Comparison of ENCODE assay signal across 1 cellular context in the genomic region with DNA sequence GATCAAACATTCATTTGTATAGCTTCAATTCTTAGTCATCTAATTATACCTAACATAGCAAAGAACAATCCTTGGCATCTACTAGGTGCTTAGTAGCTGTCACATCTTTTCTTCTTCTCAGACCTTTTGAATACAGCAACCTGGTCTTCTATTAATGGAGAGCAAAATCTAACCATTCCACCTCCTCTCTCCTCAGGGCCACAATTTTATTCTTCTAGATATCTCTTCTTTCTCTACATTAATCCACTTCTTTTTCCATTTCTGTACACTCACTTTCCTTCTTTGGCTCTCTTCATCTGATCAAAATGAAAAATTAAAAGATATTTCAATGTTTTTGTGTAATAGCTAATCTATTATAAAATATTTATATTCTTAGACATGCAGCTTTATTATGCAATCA.
TF ChIP-seq lines count a peak whose summit lies in the region.

No MANE protein-coding gene starts in this region.

TF ChIP-seq in GM23338, 12 proteins besides CTCF, POLR2A, EP300 and RAD21 (continued from another document):
- TF ChIP-seq STAT1 (IDR thresholded peaks at IDR 0.05; ENCODE audit: unreplicated experiment) = no peak
- no peak for TF ChIP-seq NANOG (IDR thresholded peaks at IDR 0.05; ENCODE audit: borderline replicate concordance)
- TF ChIP-seq EZH2phosphoT487 (IDR thresholded peaks at IDR 0.05; ENCODE audit: unreplicated experiment) = no peak
- TF ChIP-seq, protein P1, sequence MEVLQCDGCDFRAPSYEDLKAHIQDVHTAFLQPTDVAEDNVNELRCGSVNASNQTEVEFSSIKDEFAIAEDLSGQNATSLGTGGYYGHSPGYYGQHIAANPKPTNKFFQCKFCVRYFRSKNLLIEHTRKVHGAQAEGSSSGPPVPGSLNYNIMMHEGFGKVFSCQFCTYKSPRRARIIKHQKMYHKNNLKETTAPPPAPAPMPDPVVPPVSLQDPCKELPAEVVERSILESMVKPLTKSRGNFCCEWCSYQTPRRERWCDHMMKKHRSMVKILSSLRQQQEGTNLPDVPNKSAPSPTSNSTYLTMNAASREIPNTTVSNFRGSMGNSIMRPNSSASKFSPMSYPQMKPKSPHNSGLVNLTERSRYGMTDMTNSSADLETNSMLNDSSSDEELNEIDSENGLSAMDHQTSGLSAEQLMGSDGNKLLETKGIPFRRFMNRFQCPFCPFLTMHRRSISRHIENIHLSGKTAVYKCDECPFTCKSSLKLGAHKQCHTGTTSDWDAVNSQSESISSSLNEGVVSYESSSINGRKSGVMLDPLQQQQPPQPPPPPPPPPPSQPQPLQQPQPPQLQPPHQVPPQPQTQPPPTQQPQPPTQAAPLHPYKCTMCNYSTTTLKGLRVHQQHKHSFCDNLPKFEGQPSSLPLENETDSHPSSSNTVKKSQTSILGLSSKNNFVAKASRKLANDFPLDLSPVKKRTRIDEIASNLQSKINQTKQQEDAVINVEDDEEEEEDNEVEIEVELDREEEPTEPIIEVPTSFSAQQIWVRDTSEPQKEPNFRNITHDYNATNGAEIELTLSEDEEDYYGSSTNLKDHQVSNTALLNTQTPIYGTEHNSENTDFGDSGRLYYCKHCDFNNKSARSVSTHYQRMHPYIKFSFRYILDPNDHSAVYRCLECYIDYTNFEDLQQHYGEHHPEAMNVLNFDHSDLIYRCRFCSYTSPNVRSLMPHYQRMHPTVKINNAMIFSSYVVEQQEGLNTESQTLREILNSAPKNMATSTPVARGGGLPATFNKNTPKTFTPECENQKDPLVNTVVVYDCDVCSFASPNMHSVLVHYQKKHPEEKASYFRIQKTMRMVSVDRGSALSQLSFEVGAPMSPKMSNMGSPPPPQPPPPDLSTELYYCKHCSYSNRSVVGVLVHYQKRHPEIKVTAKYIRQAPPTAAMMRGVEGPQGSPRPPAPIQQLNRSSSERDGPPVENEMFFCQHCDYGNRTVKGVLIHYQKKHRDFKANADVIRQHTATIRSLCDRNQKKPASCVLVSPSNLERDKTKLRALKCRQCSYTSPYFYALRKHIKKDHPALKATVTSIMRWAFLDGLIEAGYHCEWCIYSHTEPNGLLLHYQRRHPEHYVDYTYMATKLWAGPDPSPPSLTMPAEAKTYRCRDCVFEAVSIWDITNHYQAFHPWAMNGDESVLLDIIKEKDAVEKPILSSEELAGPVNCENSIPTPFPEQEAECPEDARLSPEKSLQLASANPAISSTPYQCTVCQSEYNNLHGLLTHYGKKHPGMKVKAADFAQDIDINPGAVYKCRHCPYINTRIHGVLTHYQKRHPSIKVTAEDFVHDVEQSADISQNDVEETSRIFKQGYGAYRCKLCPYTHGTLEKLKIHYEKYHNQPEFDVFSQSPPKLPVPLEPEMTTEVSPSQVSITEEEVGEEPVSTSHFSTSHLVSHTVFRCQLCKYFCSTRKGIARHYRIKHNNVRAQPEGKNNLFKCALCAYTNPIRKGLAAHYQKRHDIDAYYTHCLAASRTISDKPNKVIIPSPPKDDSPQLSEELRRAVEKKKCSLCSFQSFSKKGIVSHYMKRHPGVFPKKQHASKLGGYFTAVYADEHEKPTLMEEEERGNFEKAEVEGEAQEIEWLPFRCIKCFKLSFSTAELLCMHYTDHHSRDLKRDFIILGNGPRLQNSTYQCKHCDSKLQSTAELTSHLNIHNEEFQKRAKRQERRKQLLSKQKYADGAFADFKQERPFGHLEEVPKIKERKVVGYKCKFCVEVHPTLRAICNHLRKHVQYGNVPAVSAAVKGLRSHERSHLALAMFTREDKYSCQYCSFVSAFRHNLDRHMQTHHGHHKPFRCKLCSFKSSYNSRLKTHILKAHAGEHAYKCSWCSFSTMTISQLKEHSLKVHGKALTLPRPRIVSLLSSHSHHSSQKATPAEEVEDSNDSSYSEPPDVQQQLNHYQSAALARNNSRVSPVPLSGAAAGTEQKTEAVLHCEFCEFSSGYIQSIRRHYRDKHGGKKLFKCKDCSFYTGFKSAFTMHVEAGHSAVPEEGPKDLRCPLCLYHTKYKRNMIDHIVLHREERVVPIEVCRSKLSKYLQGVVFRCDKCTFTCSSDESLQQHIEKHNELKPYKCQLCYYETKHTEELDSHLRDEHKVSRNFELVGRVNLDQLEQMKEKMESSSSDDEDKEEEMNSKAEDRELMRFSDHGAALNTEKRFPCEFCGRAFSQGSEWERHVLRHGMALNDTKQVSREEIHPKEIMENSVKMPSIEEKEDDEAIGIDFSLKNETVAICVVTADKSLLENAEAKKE (CRISPR knock-in tag; IDR thresholded peaks at IDR 0.05) = no peak
